ENCODE assay signal across 25 cellular contexts in genomic region chr15:63887630-63888029, GRCh38. TPM values are rescaled to one million over a fixed set of nuclear protein-coding genes. Genes with fewer than 3 reads are reported as not detected.
DNase-seq lines count a peak whose midpoint lies in the region; ATAC-seq, FAIRE-seq and TF ChIP-seq lines count a peak whose summit lies in the region.
"Had no signal": no experiment of that assay in that cellular context is flagged by ENCODE, and none has a peak within 500 bp of the region (broad histone marks: within the 10 kb centered on the region; RNA-seq: fewer than 3 reads in every experiment).

No MANE protein-coding gene starts in this region.

- peak overlapping the region; percentile 39 for H3K4me2 ChIP-seq in BLaER1

- FAIRE-seq in H54 (lab: Jason Lieb, UNC) = no peak

- in situ Hi-C loops in KBM-7 (cut with MboI; ENCODE audit: low pct_unique_long_range_greater_than_20kb, low sequenced_read_pairs) (no loop called here), GM13977 (cut with MboI; ENCODE audit: low pct_unique_long_range_greater_than_20kb, low sequenced_read_pairs, unreplicated experiment) (loop anchor here (25.0 kb wide), 1 partner anchor 400 kb away; no protein-coding TSS in a partner anchor)

- no peaks in the 10 kb centered on the region for H3K27me3 Mint-ChIP-seq in activated naive CD8-positive, alpha-beta T cell treated with anti-CD3 and anti-CD28 coated beads, Interleukin-2, amount 50 U/mL, for 24 hours

- DNase-seq in KBM-7 = peak; percentile 77
- DNase-seq in UCSD-AML1 (lab: John Stamatoyannopoulos, UW; ENCODE audit: unreplicated experiment) = peak; percentile 66
- DNase-seq in myocyte (ENCODE audit: low read depth) = peak; percentile 39
- no peak for DNase-seq in H54 (ENCODE audit: insufficient read length, low spot score)
- DNase-seq in GM13977 (ENCODE audit: low spot score) = no peak
- no peak for DNase-seq in activated naive CD8-positive, alpha-beta T cell treated with anti-CD3 and anti-CD28 coated beads, Interleukin-2, amount 50 U/mL, for 24 hours
- DNase-seq in amygdala (lab: John Stamatoyannopoulos, UW) = no peak
- DNase-seq: activated gamma-delta T cell treated with Interleukin-2 at 50 U/mL for 16 hours; amniotic stem cell; CD8-positive, alpha-beta memory T cell; central memory CD4-positive, alpha-beta T cell; DMS53; effector CD8-positive, alpha-beta T cell; esophagus squamous epithelium; GOT3; KG1; mesendoderm; natural killer cell; NCI-H1105; stimulated activated CD4-positive, alpha-beta T cell treated with anti-CD3 and anti-CD28 coated beads, Interleukin-1b, Interleukin-23, amount 100 ng/mL, for 48 hours; stimulated activated naive CD8-positive, alpha-beta T cell treated with anti-CD3 and anti-CD28 coated beads, Interleukin-15, Interleukin-2, amounts not matched to agents 100 U/mL and 50 U/mL, for 24 hours; T-helper 1 cell; transverse colon had no signal

- no peak overlapping the region for H3K9ac ChIP-seq in BLaER1
- H3K9ac ChIP-seq: parathyroid adenoma had no signal

- TF ChIP-seq POLR2A in H54 (IDR thresholded peaks at IDR 0.05; ENCODE audit: low read depth, low read length) = no peak

- peaks cover 29% of the 10 kb centered on the region for H3K4me1 ChIP-seq in BLaER1
- H3K4me1 ChIP-seq: parathyroid adenoma had no signal

- no peaks in the 10 kb centered on the region for H3K9me3 ChIP-seq in BLaER1
- H3K9me3 ChIP-seq: esophagus squamous epithelium, transverse colon had no signal

- no peak for ATAC-seq in activated naive CD8-positive, alpha-beta T cell treated with anti-CD3 and anti-CD28 coated beads, Interleukin-2, amount 50 U/mL, for 24 hours
- ATAC-seq: natural killer cell; stimulated activated naive CD8-positive, alpha-beta T cell treated with anti-CD3 and anti-CD28 coated beads, Interleukin-15, Interleukin-2, amounts not matched to agents 100 U/mL and 50 U/mL, for 24 hours had no signal

- no peaks in the 10 kb centered on the region for H3K36me3 Mint-ChIP-seq in activated naive CD8-positive, alpha-beta T cell treated with anti-CD3 and anti-CD28 coated beads, Interleukin-2, amount 50 U/mL, for 24 hours (ENCODE audit: low read depth)
- H3K36me3 Mint-ChIP-seq: CD8-positive, alpha-beta memory T cell; natural killer cell had no signal

- no peak overlapping the region for H3K27ac ChIP-seq in BLaER1
- H3K27ac ChIP-seq: esophagus squamous epithelium, parathyroid adenoma, transverse colon had no signal

- H3K27ac Mint-ChIP-seq in activated naive CD8-positive, alpha-beta T cell treated with anti-CD3 and anti-CD28 coated beads, Interleukin-2, amount 50 U/mL, for 24 hours = no peak overlapping the region
- H3K27ac Mint-ChIP-seq: natural killer cell had no signal

- peaks cover 29% of the 10 kb centered on the region for H3K4me1 Mint-ChIP-seq in activated naive CD8-positive, alpha-beta T cell treated with anti-CD3 and anti-CD28 coated beads, Interleukin-2, amount 50 U/mL, for 24 hours

- TF ChIP-seq CTCF in GM13977 (IDR thresholded peaks at IDR 0.05; ENCODE audit: extremely low read depth, insufficient read depth, missing control alignments) = no peak

- no peaks in the 10 kb centered on the region for H3K9me3 Mint-ChIP-seq in activated naive CD8-positive, alpha-beta T cell treated with anti-CD3 and anti-CD28 coated beads, Interleukin-2, amount 50 U/mL, for 24 hours
- H3K9me3 Mint-ChIP-seq: CD8-positive, alpha-beta memory T cell; natural killer cell had no signal

- no peaks in the 10 kb centered on the region for H4K20me1 ChIP-seq in BLaER1

- H3K4me3 ChIP-seq in BLaER1 = no peak overlapping the region
- H3K4me3 ChIP-seq: esophagus squamous epithelium, transverse colon had no signal

- H3K27me3 ChIP-seq in BLaER1 = no peaks in the 10 kb centered on the region
- H3K27me3 ChIP-seq: esophagus squamous epithelium, transverse colon had no signal

- H3K4me3 Mint-ChIP-seq in activated naive CD8-positive, alpha-beta T cell treated with anti-CD3 and anti-CD28 coated beads, Interleukin-2, amount 50 U/mL, for 24 hours = no peak overlapping the region
- H3K4me3 Mint-ChIP-seq: CD8-positive, alpha-beta memory T cell; natural killer cell had no signal

- H3K36me3 ChIP-seq in BLaER1 = no peaks in the 10 kb centered on the region
- H3K36me3 ChIP-seq: esophagus squamous epithelium, transverse colon had no signal

RNA-seq across cellular contexts. Expression of gene HERC1, which starts 53.9 kb away (rescaled TPM):
- 52.8 and 58.9 TPM in 2 replicates for total RNA-seq in myocyte
- 20.6 TPM for polyA plus RNA-seq in myocyte (2012)

Comparison
In these comparisons a context has a peak if more than half of its experiments do, and no peak if none do; other contexts are left out.
1. DNase-seq: peak in KBM-7 (single experiment), UCSD-AML1 (single experiment) and myocyte (single experiment); none in H54 (single experiment), GM13977 (single experiment), activated naive CD8-positive, alpha-beta T cell treated with anti-CD3 and anti-CD28 coated beads, Interleukin-2, amount 50 U/mL, for 24 hours (single experiment) and amygdala (0 of 56).